ENCODE assay signal across 9 cellular contexts in genomic region chr7:22109761-22110160, GRCh38.
DNase-seq lines count a peak whose midpoint lies in the region; TF ChIP-seq lines count a peak whose summit lies in the region.
"Had no signal": no experiment of that assay in that cellular context is flagged by ENCODE, and none has a peak within 500 bp of the region (broad histone marks: within the 10 kb centered on the region; RNA-seq: fewer than 3 reads in every experiment).

No MANE protein-coding gene starts in this region.

- TF ChIP-seq CTCF in endothelial cell (IDR thresholded peaks at IDR 0.05; ENCODE audit: unreplicated experiment) (no peak), osteoblast (IDR thresholded peaks at IDR 0.05; ENCODE audit: extremely low read depth, low read depth, low read length) (peak; percentile 18), coronary artery (IDR thresholded peaks at IDR 0.05) (no peak)

- no peak overlapping the region for H3K27ac ChIP-seq in osteoblast (ENCODE audit: low read depth, low read length)
- H3K27ac ChIP-seq in coronary artery: no peak overlapping the region

- DNase-seq in NCI-H345 (lab: John Stamatoyannopoulos, UW) (peak; percentile 7), NCI-H345 treated with DMSO at 0.1 percent for 48 hours (lab: John Stamatoyannopoulos, UW; ENCODE audit: unreplicated experiment) (no peak), NCI-H460 (ENCODE audit: extremely low read depth, low read depth) (peak; percentile 17), endothelial cell (ENCODE audit: low spot score) (peak; percentile 45), osteoblast (ENCODE audit: insufficient read length, low spot score, missing footprints) (peak; percentile 89), A172 (ENCODE audit: low spot score) (no peak), amniotic stem cell (lab: John Stamatoyannopoulos, UW) (no peak), coronary artery (ENCODE audit: low spot score) (no peak)

- no peaks in the 10 kb centered on the region for H4K20me1 ChIP-seq in osteoblast (ENCODE audit: insufficient read depth, low read length)

- no peaks in the 10 kb centered on the region for H3K9me3 ChIP-seq in osteoblast (ENCODE audit: low read depth, low read length)

- no peaks in the 10 kb centered on the region for H3K27me3 ChIP-seq in osteoblast (ENCODE audit: insufficient read depth, low read length)

- no peak overlapping the region for H3K4me3 Mint-ChIP-seq in endothelial cell (ENCODE audit: unreplicated experiment)
- H3K4me3 Mint-ChIP-seq: CD4-positive, alpha-beta memory T cell had no signal

- H3K36me3 ChIP-seq in osteoblast (ENCODE audit: insufficient read depth, low read length): no peaks in the 10 kb centered on the region

- H3K4me3 ChIP-seq in osteoblast (ENCODE audit: insufficient read depth, low read length) (no peak overlapping the region), coronary artery (no peak overlapping the region)

- H3K4me1 ChIP-seq in osteoblast (ENCODE audit: insufficient read depth, low read length): no peaks in the 10 kb centered on the region

- peaks cover 3% of the 10 kb centered on the region for H3K36me3 Mint-ChIP-seq in endothelial cell (ENCODE audit: low read depth, unreplicated experiment)
- H3K36me3 Mint-ChIP-seq: CD4-positive, alpha-beta memory T cell had no signal

- peak overlapping the region; percentile 10 for H2AFZ ChIP-seq in osteoblast (ENCODE audit: low read length)

- H3K4me1 Mint-ChIP-seq in endothelial cell (ENCODE audit: unreplicated experiment): peaks cover 17% of the 10 kb centered on the region
- H3K4me1 Mint-ChIP-seq: CD4-positive, alpha-beta memory T cell had no signal

- no peak overlapping the region for H3K27ac Mint-ChIP-seq in endothelial cell (ENCODE audit: unreplicated experiment)

- H3K4me2 ChIP-seq in osteoblast (ENCODE audit: insufficient read depth, low read length): no peak overlapping the region

- no peaks in the 10 kb centered on the region for H3K9me3 Mint-ChIP-seq in endothelial cell (ENCODE audit: unreplicated experiment)
- H3K9me3 Mint-ChIP-seq: CD4-positive, alpha-beta memory T cell had no signal

- H3K27me3 Mint-ChIP-seq in endothelial cell (ENCODE audit: unreplicated experiment): peaks cover 10% of the 10 kb centered on the region

- no peaks in the 10 kb centered on the region for H3K79me2 ChIP-seq in osteoblast (ENCODE audit: insufficient read depth, low read length)

Comparison
In these comparisons a context has a peak if more than half of its experiments do, and no peak if none do; other contexts are left out.
1. DNase-seq: peak in NCI-H345 (single experiment), NCI-H460 (single experiment), endothelial cell (single experiment) and osteoblast (single experiment); none in NCI-H345 treated with DMSO at 0.1 percent for 48 hours (single experiment), A172 (single experiment), amniotic stem cell (single experiment) and coronary artery (single experiment).